ENCODE assay signal across 8 cellular contexts in genomic region chr2:74457549-74458131, GRCh38. TPM values are rescaled to one million over a fixed set of nuclear protein-coding genes. Genes with fewer than 3 reads are reported as not detected.
DNase-seq lines count a peak whose midpoint lies in the region; ATAC-seq and TF ChIP-seq lines count a peak whose summit lies in the region.

No MANE protein-coding gene starts in this region.

- POLR2A ChIA-PET in activated CD4-positive, alpha-beta T cell treated with anti-CD3 and anti-CD28 coated beads for 36 hours (lab: Charles Lee), result interaction anchor here (1.0 to 2.3 kb wide), 9 partner anchors 9 to 279 kb away, joined by 3 to 18 read pairs (median 5); partner anchors contain the start of genes AUP1, CCDC142, DQX1 and HTRA2

- in situ Hi-C loops in GM13977 (cut with MboI; ENCODE audit: low pct_unique_long_range_greater_than_20kb, low sequenced_read_pairs, unreplicated experiment), result no loop called here

- intact Hi-C loops in activated CD4-positive, alpha-beta T cell treated with anti-CD3 and anti-CD28 coated beads for 36 hours (cut with DNase I, micrococcal nuclease), result loop anchor here (1.0 to 5.0 kb wide), 12 partner anchors 8 to 530 kb away; partner anchors contain the start of genes MOGS (in 2 of the 2), MRPL53 (in 2 of the 2), C2orf81 (in 1 of the 2) and DGUOK (in 1 of the 2)

- ATAC-seq in activated CD4-positive, alpha-beta T cell treated with anti-CD3 and anti-CD28 coated beads for 36 hours, result peak; percentile 42
- ATAC-seq in memory B cell (ENCODE audit: low read depth), result peak; percentile 47

- H3K4me3 Mint-ChIP-seq in activated CD4-positive, alpha-beta T cell treated with anti-CD3 and anti-CD28 coated beads for 36 hours, result peak overlapping the region; percentile 90
- peak overlapping the region; percentile 96 for H3K4me3 Mint-ChIP-seq in memory B cell

- H3K9me3 Mint-ChIP-seq in activated CD4-positive, alpha-beta T cell treated with anti-CD3 and anti-CD28 coated beads for 36 hours (ENCODE audit: low read depth), result no peaks in the 10 kb centered on the region
- H3K9me3 Mint-ChIP-seq in memory B cell, result no peaks in the 10 kb centered on the region

- H3K4me3 ChIP-seq in HFF-Myc (replicated peaks; ENCODE audit: low read depth, low read length) (peak overlapping the region; percentile 92), choroid plexus epithelial cell (ENCODE audit: low read depth, low read length) (peak overlapping the region; percentile 74)

- CTCF ChIA-PET in activated CD4-positive, alpha-beta T cell treated with anti-CD3 and anti-CD28 coated beads for 36 hours (lab: Charles Lee), result interaction anchor here (0.7 to 6.6 kb wide), 10 partner anchors 10 to 259 kb away, joined by 3 to 62 read pairs (median 4); partner anchors contain the start of genes CCDC142, MRPL53, MTHFD2 and TTC31

- H3K4me1 Mint-ChIP-seq in activated CD4-positive, alpha-beta T cell treated with anti-CD3 and anti-CD28 coated beads for 36 hours, result peaks cover 40% of the 10 kb centered on the region
- peaks cover 41% of the 10 kb centered on the region for H3K4me1 Mint-ChIP-seq in memory B cell

- peak overlapping the region; percentile 99 for H3K27ac Mint-ChIP-seq in activated CD4-positive, alpha-beta T cell treated with anti-CD3 and anti-CD28 coated beads for 36 hours
- peak overlapping the region; percentile 99 for H3K27ac Mint-ChIP-seq in memory B cell

- TF ChIP-seq CTCF in GM13977 (IDR thresholded peaks at IDR 0.05; ENCODE audit: extremely low read depth, insufficient read depth, missing control alignments) (no peak), HFF-Myc (IDR thresholded peaks at IDR 0.05; ENCODE audit: low read depth, low read length, missing control alignments) (no peak), choroid plexus epithelial cell (conservative IDR thresholded peaks at IDR 0.05; ENCODE audit: low read depth, low read length) (no peak)

- peaks cover 28% of the 10 kb centered on the region for H3K36me3 Mint-ChIP-seq in activated CD4-positive, alpha-beta T cell treated with anti-CD3 and anti-CD28 coated beads for 36 hours (ENCODE audit: low read depth)
- H3K36me3 Mint-ChIP-seq in memory B cell, result peaks cover 8% of the 10 kb centered on the region

- no peaks in the 10 kb centered on the region for H3K27me3 Mint-ChIP-seq in activated CD4-positive, alpha-beta T cell treated with anti-CD3 and anti-CD28 coated beads for 36 hours
- no peaks in the 10 kb centered on the region for H3K27me3 Mint-ChIP-seq in memory B cell

- DNase-seq in GM13977 (ENCODE audit: low spot score) (peak; percentile 82), HFF-Myc (ENCODE audit: extremely low read depth, low read depth) (no peak), NCI-H128 (lab: John Stamatoyannopoulos, UW; ENCODE audit: unreplicated experiment) (peak; percentile 66), choroid plexus epithelial cell (ENCODE audit: low read depth) (no peak), memory B cell (ENCODE audit: low spot score in 2 of 2) (peak; percentile 85 to 89), AML-193 (lab: John Stamatoyannopoulos, UW) (no peak)
- peak; percentile 91 for DNase-seq in activated CD4-positive, alpha-beta T cell treated with anti-CD3 and anti-CD28 coated beads for 36 hours
- peak; percentile 70 to 76 for DNase-seq in stimulated activated CD8-positive, alpha-beta memory T cell treated with anti-CD3 and anti-CD28 coated beads, Interleukin-15, amount 100 ng/mL, for 4 hours (ENCODE audit: low read depth in 2 of 2)

RNA-seq across cellular contexts. Expression of gene WBP1, which starts 0.6 kb away (rescaled TPM):
- total RNA-seq in activated CD4-positive, alpha-beta T cell treated with anti-CD3 and anti-CD28 coated beads for 36 hours, result 10 to 100 TPM; 24.9 to 30.2 TPM

RNA-seq across cellular contexts. Expression of gene INO80B, which starts 2.8 kb away (rescaled TPM):
- total RNA-seq in activated CD4-positive, alpha-beta T cell treated with anti-CD3 and anti-CD28 coated beads for 36 hours, result 10 to 100 TPM; 24.2 to 25.6 TPM

RNA-seq across cellular contexts. Expression of gene MOGS, which starts 7.5 kb away (rescaled TPM):
- 10 to 100 TPM; 44.2 to 48.9 TPM for total RNA-seq in activated CD4-positive, alpha-beta T cell treated with anti-CD3 and anti-CD28 coated beads for 36 hours

RNA-seq across cellular contexts. Expression of gene MRPL53, which starts 14.8 kb away (rescaled TPM):
- 10 to 100 TPM; 87.4 to 88.5 TPM for total RNA-seq in activated CD4-positive, alpha-beta T cell treated with anti-CD3 and anti-CD28 coated beads for 36 hours

RNA-seq across cellular contexts. Expression of gene RTKN, which starts 15.9 kb away (rescaled TPM):
- total RNA-seq in activated CD4-positive, alpha-beta T cell treated with anti-CD3 and anti-CD28 coated beads for 36 hours, result 1 to 10 TPM; 1.8 to 2.5 TPM

Comparison
In these comparisons a context has a peak if more than half of its experiments do, and no peak if none do; other contexts are left out.
1. DNase-seq: peak in GM13977 (single experiment), NCI-H128 (single experiment), activated CD4-positive, alpha-beta T cell treated with anti-CD3 and anti-CD28 coated beads for 36 hours (single experiment), memory B cell (2 of 2) and stimulated activated CD8-positive, alpha-beta memory T cell treated with anti-CD3 and anti-CD28 coated beads, Interleukin-15, amount 100 ng/mL, for 4 hours (2 of 2); none in HFF-Myc (single experiment), choroid plexus epithelial cell (single experiment) and AML-193 (0 of 2).